16 cellular contexts compared by ENCODE assay signal in the genomic region with DNA sequence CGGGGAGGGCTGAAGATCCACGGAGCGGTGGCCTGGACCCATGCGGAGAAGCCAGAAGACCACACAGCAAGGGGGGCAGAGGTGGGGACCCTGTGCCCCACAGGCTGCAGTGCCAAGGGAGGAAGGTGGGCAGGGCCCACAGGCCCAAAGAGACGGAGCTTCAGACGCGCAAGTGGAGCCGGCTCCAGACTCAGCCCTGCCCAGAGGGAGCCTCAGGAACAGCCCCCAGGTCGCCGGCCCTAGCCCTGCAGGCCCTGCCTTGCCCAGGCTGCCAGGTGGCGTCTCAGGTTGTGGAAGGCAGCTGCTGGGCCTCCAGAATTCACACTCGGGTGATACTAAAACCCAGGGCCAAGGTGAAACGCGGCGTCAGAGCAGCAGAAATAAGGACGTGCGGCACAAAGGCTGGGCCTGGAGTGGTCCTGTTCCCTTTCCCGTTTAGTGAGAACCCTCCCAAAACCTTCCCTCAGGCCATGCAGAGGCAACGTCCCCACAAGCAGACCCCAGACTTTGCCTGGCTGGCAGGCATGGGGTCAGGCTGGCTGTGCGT. TPM values are rescaled to one million over a fixed set of nuclear protein-coding genes. Genes with fewer than 3 reads are reported as not detected.
DNase-seq lines count a peak whose midpoint lies in the region; TF ChIP-seq lines count a peak whose summit lies in the region.
"Had no signal": no experiment of that assay in that cellular context is flagged by ENCODE, and none has a peak within 500 bp of the region (broad histone marks: within the 10 kb centered on the region; RNA-seq: fewer than 3 reads in every experiment).

No MANE protein-coding gene starts in this region.

- no peaks in the 10 kb centered on the region for H3K27me3 ChIP-seq in stomach
- H3K27me3 ChIP-seq: sigmoid colon had no signal

- peaks cover 18 to 76% (median 70%) of the 10 kb centered on the region in 4 donors for H3K36me3 ChIP-seq in stomach

- intact Hi-C loops in stomach (cut with DNase I; ENCODE audit: low total_unique reads): no loop called here

- no peak overlapping the region for H3K4me3 Mint-ChIP-seq in activated CD4-positive, alpha-beta memory T cell treated with anti-CD3 and anti-CD28 coated beads, Interleukin-2, amount 10 ng/mL, durations not matched to agents 7 days and 5 days
- H3K4me3 Mint-ChIP-seq: immature natural killer cell, type B pancreatic cell had no signal

- TF ChIP-seq CTCF in stomach (IDR thresholded peaks at IDR 0.05): no peak

- no peaks in the 10 kb centered on the region for H3K4me1 ChIP-seq in stomach
- H3K4me1 ChIP-seq: sigmoid colon had no signal

- TF ChIP-seq POLR2A in stomach (IDR thresholded peaks at IDR 0.05): no peak

- H3K27ac Mint-ChIP-seq in activated CD4-positive, alpha-beta memory T cell treated with anti-CD3 and anti-CD28 coated beads, Interleukin-2, amount 10 ng/mL, durations not matched to agents 7 days and 5 days: no peak overlapping the region
- H3K27ac Mint-ChIP-seq: immature natural killer cell, type B pancreatic cell had no signal

- DNase-seq in activated effector memory CD4-positive, alpha-beta T cell treated with anti-CD3 and anti-CD28 coated beads, Interleukin-2, amount 50 U/mL, for 16 hours: peak; percentile 60
- no peak for DNase-seq in activated effector memory CD4-positive, alpha-beta T cell treated with Interleukin-2 at 50 U/mL for 16 hours
- DNase-seq in activated CD4-positive, alpha-beta memory T cell treated with anti-CD3 and anti-CD28 coated beads, Interleukin-2, amount 10 ng/mL, durations not matched to agents 7 days and 5 days: peak; percentile 9
- DNase-seq in iPS-NIHi7 (ENCODE audit: extremely low spot score) (peak; percentile 10), stomach (peak; percentile 16), NCI-H446 (lab: John Stamatoyannopoulos, UW) (no peak), GM03348 (ENCODE audit: low spot score) (no peak), NCI-H1436 (lab: John Stamatoyannopoulos, UW) (no peak)
- DNase-seq: amniotic stem cell, GOT3, immature natural killer cell, NCI-H187 treated with DMSO at 0.1 percent for 48 hours, NCI-H524, sigmoid colon had no signal

- H3K4me3 ChIP-seq in stomach: no peak overlapping the region
- H3K4me3 ChIP-seq: sigmoid colon had no signal

- H3K27ac ChIP-seq in stomach: no peak overlapping the region
- H3K27ac ChIP-seq: sigmoid colon had no signal

- no peak for TF ChIP-seq EP300 in stomach (IDR thresholded peaks at IDR 0.05)

- no peaks in the 10 kb centered on the region for H3K9me3 ChIP-seq in stomach
- H3K9me3 ChIP-seq: sigmoid colon had no signal

- H3K4me1 Mint-ChIP-seq in activated CD4-positive, alpha-beta memory T cell treated with anti-CD3 and anti-CD28 coated beads, Interleukin-2, amount 10 ng/mL, durations not matched to agents 7 days and 5 days: peaks cover 5% of the 10 kb centered on the region

- 88 to 93% (median 91%) methylated on average over 20 of the region's 20 CpGs for WGBS in stomach, 5 donors

- CTCF ChIA-PET in activated CD4-positive, alpha-beta memory T cell treated with anti-CD3 and anti-CD28 coated beads, Interleukin-2, amount 10 ng/mL, durations not matched to agents 7 days and 5 days (lab: Charles Lee): no interaction called here

- peaks cover 34% of the 10 kb centered on the region for H3K36me3 Mint-ChIP-seq in activated CD4-positive, alpha-beta memory T cell treated with anti-CD3 and anti-CD28 coated beads, Interleukin-2, amount 10 ng/mL, durations not matched to agents 7 days and 5 days (ENCODE audit: low read depth)

- POLR2A ChIA-PET in activated CD4-positive, alpha-beta memory T cell treated with anti-CD3 and anti-CD28 coated beads, Interleukin-2, amount 10 ng/mL, durations not matched to agents 7 days and 5 days (lab: Charles Lee): no interaction called here

- no peaks in the 10 kb centered on the region for H3K27me3 Mint-ChIP-seq in activated CD4-positive, alpha-beta memory T cell treated with anti-CD3 and anti-CD28 coated beads, Interleukin-2, amount 10 ng/mL, durations not matched to agents 7 days and 5 days
- H3K27me3 Mint-ChIP-seq: type B pancreatic cell had no signal

- H3K9me3 Mint-ChIP-seq in activated CD4-positive, alpha-beta memory T cell treated with anti-CD3 and anti-CD28 coated beads, Interleukin-2, amount 10 ng/mL, durations not matched to agents 7 days and 5 days: peaks cover 2% of the 10 kb centered on the region
- H3K9me3 Mint-ChIP-seq: immature natural killer cell, type B pancreatic cell had no signal

RNA-seq across cellular contexts. Expression of gene SLC66A2, which starts 36.8 kb away (rescaled TPM):
- 10 to 100 TPM; 28.6 to 32.0 TPM for total RNA-seq in activated CD4-positive, alpha-beta memory T cell treated with anti-CD3 and anti-CD28 coated beads, Interleukin-2, amount 10 ng/mL, durations not matched to agents 7 days and 5 days
- 100 to 1,000 TPM in 1 of 5 donors, 10 to 100 TPM in 4; 18.1 to 148 (median 25.5) TPM for total RNA-seq in stomach
- 10 to 100 TPM; 19.1 to 31.1 (median 20.0) TPM for polyA plus RNA-seq in stomach

RNA-seq across cellular contexts. Expression of gene HSBP1L1, which starts 49.8 kb away (rescaled TPM):
- 1 to 10 TPM; 9.0 to 9.2 TPM for total RNA-seq in activated CD4-positive, alpha-beta memory T cell treated with anti-CD3 and anti-CD28 coated beads, Interleukin-2, amount 10 ng/mL, durations not matched to agents 7 days and 5 days
- total RNA-seq in stomach: 10 to 100 TPM in 4 of 5 donors, 1 to 10 TPM in 1; 4.1 to 42.6 (median 23.8) TPM
- 10 to 100 TPM; 51.6 to 62.3 (median 58.7) TPM for polyA plus RNA-seq in stomach
- total RNA-seq: HT1080 had no signal

Comparison
In these comparisons a context has a peak if more than half of its experiments do, and no peak if none do; other contexts are left out.
1. DNase-seq: peak in activated effector memory CD4-positive, alpha-beta T cell treated with anti-CD3 and anti-CD28 coated beads, Interleukin-2, amount 50 U/mL, for 16 hours (single experiment), activated CD4-positive, alpha-beta memory T cell treated with anti-CD3 and anti-CD28 coated beads, Interleukin-2, amount 10 ng/mL, durations not matched to agents 7 days and 5 days (single experiment), iPS-NIHi7 (single experiment) and stomach (single experiment); none in activated effector memory CD4-positive, alpha-beta T cell treated with Interleukin-2 at 50 U/mL for 16 hours (single experiment), NCI-H446 (0 of 2), GM03348 (single experiment) and NCI-H1436 (single experiment).